In genomic region chr2:237695201-237695780, GRCh38 we compare ENCODE assay signal across 9 cellular contexts.
A peak's percentile ranks its signal among the peaks of the same experiment; 100 is the strongest.
DNase-seq lines count a peak whose midpoint lies in the region; ATAC-seq, FAIRE-seq and TF ChIP-seq lines count a peak whose summit lies in the region.
"Had no signal": no experiment of that assay in that cellular context is flagged by ENCODE, and none has a peak within 500 bp of the region (broad histone marks: within the 10 kb centered on the region; RNA-seq: fewer than 3 reads in every experiment).

No MANE protein-coding gene starts in this region.

- no peaks in the 10 kb centered on the region for H3K9me3 Mint-ChIP-seq in dendritic cell treated with granulocyte-macrophage colony-stimulating factor and Interleukin-4, amounts not matched to agents 40 ng/mL and 50 ng/mL, for 4 days

- DNase-seq in A673 (ENCODE audit: low spot score), result peak; percentile 75
- no peak for DNase-seq in GM18507 (ENCODE audit: extremely low spot score, insufficient read length, low read depth)
- peak; percentile 94 for DNase-seq in RKO (ENCODE audit: low spot score)
- DNase-seq in activated gamma-delta T cell treated with Interleukin-2 at 50 U/mL for 16 hours, result no peak

- peak overlapping the region; percentile 99 for H3K4me3 Mint-ChIP-seq in dendritic cell treated with granulocyte-macrophage colony-stimulating factor and Interleukin-4, amounts not matched to agents 40 ng/mL and 50 ng/mL, for 4 days

- no peaks in the 10 kb centered on the region for H3K9me3 ChIP-seq in A673 (ENCODE audit: low read depth, low read length, poor library complexity, severe bottlenecking)
- no peaks in the 10 kb centered on the region for H3K9me3 ChIP-seq in neutrophil
- H3K9me3 ChIP-seq: ovary had no signal

- no TSS peak for BruUV-seq in A673 (replicated peaks; lab: Mats Ljungman, UMichigan)

- no peaks in the 10 kb centered on the region for H3K36me3 ChIP-seq in A673 (ENCODE audit: insufficient read depth, low read length, poor library complexity, severe bottlenecking)
- H3K36me3 ChIP-seq in neutrophil, result no peaks in the 10 kb centered on the region
- H3K36me3 ChIP-seq: ovary had no signal

- peaks cover 76% of the 10 kb centered on the region for H3K36me3 Mint-ChIP-seq in dendritic cell treated with granulocyte-macrophage colony-stimulating factor and Interleukin-4, amounts not matched to agents 40 ng/mL and 50 ng/mL, for 4 days (ENCODE audit: low read depth)

- peaks cover 76% of the 10 kb centered on the region for H3K4me1 Mint-ChIP-seq in dendritic cell treated with granulocyte-macrophage colony-stimulating factor and Interleukin-4, amounts not matched to agents 40 ng/mL and 50 ng/mL, for 4 days (ENCODE audit: low read depth)

- FAIRE-seq in GM18507 (lab: Jason Lieb, UNC), result peak; percentile 89

- H3K4me3 ChIP-seq in A673 (ENCODE audit: low read depth, low read length, poor library complexity, severe bottlenecking) (peak overlapping the region; percentile 4), neutrophil (ENCODE audit: low read depth in 1 of 2, low read length in 1 of 2) (peak overlapping the region; percentile 69 to 71)
- H3K4me3 ChIP-seq: ovary had no signal

- POLR2A ChIA-PET in A673 (lab: Charles Lee; ENCODE audit: low non-redundant PET), result no interaction called here

- CTCF ChIA-PET in A673 (lab: Charles Lee), result no interaction called here

- H3K27ac ChIP-seq in A673 (ENCODE audit: low read depth, low read length, poor library complexity, severe bottlenecking), result peak overlapping the region; percentile 63
- peak overlapping the region; percentile 100 for H3K27ac ChIP-seq in neutrophil
- H3K27ac ChIP-seq: ovary had no signal

- H3K27me3 Mint-ChIP-seq in dendritic cell treated with granulocyte-macrophage colony-stimulating factor and Interleukin-4, amounts not matched to agents 40 ng/mL and 50 ng/mL, for 4 days, result no peaks in the 10 kb centered on the region

- ATAC-seq in HG02884 (IDR thresholded peaks at IDR 0.05; ENCODE audit: unreplicated experiment), result no peak
- no peak for ATAC-seq in GM21576 (IDR thresholded peaks at IDR 0.05; ENCODE audit: unreplicated experiment)

- TF ChIP-seq CTCF in A673 (conservative IDR thresholded peaks at IDR 0.05; ENCODE audit: low read depth, low read length) (no peak), neutrophil (IDR thresholded peaks at IDR 0.05) (no peak)

- no peaks in the 10 kb centered on the region for H3K27me3 ChIP-seq in A673 (replicated peaks; ENCODE audit: insufficient read depth, low read depth, low read length, poor library complexity)
- no peaks in the 10 kb centered on the region for H3K27me3 ChIP-seq in neutrophil
- H3K27me3 ChIP-seq: ovary had no signal

- H3K27ac Mint-ChIP-seq in dendritic cell treated with granulocyte-macrophage colony-stimulating factor and Interleukin-4, amounts not matched to agents 40 ng/mL and 50 ng/mL, for 4 days, result peak overlapping the region; percentile 93

- peaks cover 72% of the 10 kb centered on the region for H3K4me1 ChIP-seq in A673 (ENCODE audit: insufficient read depth, low read length, poor library complexity, severe bottlenecking)
- peaks cover 81 to 83% of the 10 kb centered on the region in 2 experiments for H3K4me1 ChIP-seq in neutrophil (ENCODE audit: control insufficient read depth in 1 of 2, insufficient read depth in 1 of 2, low read depth in 1 of 2, low read length in 1 of 2)

- intact Hi-C loops in A673 (cut with micrococcal nuclease; ENCODE audit: unreplicated experiment), result no loop called here
- intact Hi-C loops in dendritic cell treated with granulocyte-macrophage colony-stimulating factor and Interleukin-4, amounts not matched to agents 40 ng/mL and 50 ng/mL, for 4 days (cut with micrococcal nuclease), result no loop called here

Comparison
In these comparisons a context has a peak if more than half of its experiments do, and no peak if none do; other contexts are left out.
1. DNase-seq: peak in A673 (single experiment) and RKO (single experiment); none in GM18507 (single experiment) and activated gamma-delta T cell treated with Interleukin-2 at 50 U/mL for 16 hours (single experiment).